Comparison of ENCODE assay signal across 1 cellular context in the genomic region with DNA sequence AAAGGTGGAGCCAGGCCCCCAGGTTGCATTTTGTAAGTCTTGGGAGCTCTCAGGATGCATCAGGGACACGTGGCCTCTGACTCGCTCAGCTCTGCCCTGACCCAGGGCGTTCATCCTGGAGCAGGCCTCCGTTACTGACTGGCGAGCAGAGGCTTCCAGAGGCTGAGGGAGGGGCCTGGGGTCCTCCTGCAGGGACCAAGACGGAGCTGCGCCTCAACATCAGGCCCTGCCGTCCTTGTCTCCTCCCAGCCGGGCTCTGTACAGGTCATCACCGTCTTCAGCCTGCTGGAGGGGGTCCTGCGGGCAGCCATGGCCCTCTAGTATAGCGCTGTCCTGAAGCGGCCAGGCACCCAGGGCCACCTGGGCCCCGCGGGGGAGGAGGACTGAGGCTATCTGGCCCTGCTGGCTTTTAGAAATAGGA.
TF ChIP-seq lines count a peak whose summit lies in the region.

No MANE protein-coding gene starts in this region.

TF ChIP-seq in IMR-90, 13 proteins besides CTCF, POLR2A, EP300 and RAD21:
- TF ChIP-seq, protein P1, sequence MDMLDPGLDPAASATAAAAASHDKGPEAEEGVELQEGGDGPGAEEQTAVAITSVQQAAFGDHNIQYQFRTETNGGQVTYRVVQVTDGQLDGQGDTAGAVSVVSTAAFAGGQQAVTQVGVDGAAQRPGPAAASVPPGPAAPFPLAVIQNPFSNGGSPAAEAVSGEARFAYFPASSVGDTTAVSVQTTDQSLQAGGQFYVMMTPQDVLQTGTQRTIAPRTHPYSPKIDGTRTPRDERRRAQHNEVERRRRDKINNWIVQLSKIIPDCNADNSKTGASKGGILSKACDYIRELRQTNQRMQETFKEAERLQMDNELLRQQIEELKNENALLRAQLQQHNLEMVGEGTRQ (IDR thresholded peaks at IDR 0.05; ENCODE audit: low read depth, low read length) = peak; percentile 68
- TF ChIP-seq CEBPB (IDR thresholded peaks at IDR 0.05; ENCODE audit: low read depth, low read length) (no peak), MAFK (IDR thresholded peaks at IDR 0.05; ENCODE audit: low read depth, low read length) (no peak), MAZ (IDR thresholded peaks at IDR 0.05; ENCODE audit: borderline replicate concordance, low read depth, low read length) (no peak)
- TF ChIP-seq, protein P2, sequence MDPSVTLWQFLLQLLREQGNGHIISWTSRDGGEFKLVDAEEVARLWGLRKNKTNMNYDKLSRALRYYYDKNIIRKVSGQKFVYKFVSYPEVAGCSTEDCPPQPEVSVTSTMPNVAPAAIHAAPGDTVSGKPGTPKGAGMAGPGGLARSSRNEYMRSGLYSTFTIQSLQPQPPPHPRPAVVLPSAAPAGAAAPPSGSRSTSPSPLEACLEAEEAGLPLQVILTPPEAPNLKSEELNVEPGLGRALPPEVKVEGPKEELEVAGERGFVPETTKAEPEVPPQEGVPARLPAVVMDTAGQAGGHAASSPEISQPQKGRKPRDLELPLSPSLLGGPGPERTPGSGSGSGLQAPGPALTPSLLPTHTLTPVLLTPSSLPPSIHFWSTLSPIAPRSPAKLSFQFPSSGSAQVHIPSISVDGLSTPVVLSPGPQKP (IDR thresholded peaks at IDR 0.05; ENCODE audit: borderline replicate concordance, low read depth, low read length) = no peak
TF ChIP-seq in IMR-90: peak in this region for 1.
